25 cellular contexts compared by ENCODE assay signal in the genomic region with DNA sequence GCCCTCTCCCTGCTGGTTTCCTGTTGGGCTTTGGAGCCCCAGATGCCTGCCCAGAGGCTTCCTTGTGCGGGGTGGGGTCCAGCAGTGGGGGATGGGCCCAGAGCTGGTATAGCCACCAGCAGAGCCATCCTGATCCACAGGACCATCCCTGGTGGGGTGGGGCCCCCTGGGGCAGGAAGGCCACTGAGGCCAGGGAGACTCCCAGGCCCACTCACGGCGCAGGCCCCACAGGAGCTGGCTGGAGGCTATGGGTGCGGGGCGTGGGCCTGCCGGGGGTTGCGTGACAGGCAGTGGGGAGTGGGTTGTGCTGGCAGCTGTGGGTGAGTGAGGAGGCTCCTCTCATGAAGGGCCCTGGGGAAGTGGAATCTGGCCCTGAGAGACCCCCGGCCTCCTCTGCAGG. TPM values are rescaled to one million over a fixed set of nuclear protein-coding genes. Genes with fewer than 3 reads are reported as not detected.
DNase-seq lines count a peak whose midpoint lies in the region; ATAC-seq lines count a peak whose summit lies in the region.
"Had no signal": no experiment of that assay in that cellular context is flagged by ENCODE, and none has a peak within 500 bp of the region (broad histone marks: within the 10 kb centered on the region; RNA-seq: fewer than 3 reads in every experiment).

No MANE protein-coding gene starts in this region.

- H3K36me3 ChIP-seq in neuronal stem cell (replicated peaks in 1 of 2; ENCODE audit: control insufficient read depth in 2 of 2, insufficient read depth in 2 of 2, low read length in 2 of 2) (peaks cover 5 to 7% of the 10 kb centered on the region in 2 donors), aorta (ENCODE audit: control insufficient read depth in 1 of 2, insufficient read depth in 2 of 2, low read length in 1 of 2) (no peaks in the 10 kb centered on the region)
- H3K36me3 ChIP-seq: HAP-1, MG63 had no signal

- H3K9me3 Mint-ChIP-seq in stimulated activated naive CD8-positive, alpha-beta T cell treated with anti-CD3 and anti-CD28 coated beads, Interleukin-15, amount 100 ng/mL, for 72 hours = no peaks in the 10 kb centered on the region
- H3K9me3 Mint-ChIP-seq: CD4-positive, alpha-beta memory T cell; GM23338 had no signal

- H3K4me1 Mint-ChIP-seq in stimulated activated naive CD8-positive, alpha-beta T cell treated with anti-CD3 and anti-CD28 coated beads, Interleukin-15, amount 100 ng/mL, for 72 hours = peaks cover 12% of the 10 kb centered on the region

- no peak overlapping the region for H3K27ac ChIP-seq in neuronal stem cell (replicated peaks; ENCODE audit: low read length)
- H3K27ac ChIP-seq in aorta (ENCODE audit: low read depth in 1 of 2, low read length in 2 of 2) = no peak overlapping the region
- H3K27ac ChIP-seq: A549 had no signal

- no peak overlapping the region for H3K4me3 Mint-ChIP-seq in stimulated activated naive CD8-positive, alpha-beta T cell treated with anti-CD3 and anti-CD28 coated beads, Interleukin-15, amount 100 ng/mL, for 72 hours
- H3K4me3 Mint-ChIP-seq: GM23338 had no signal

- H3K4me1 ChIP-seq in neuronal stem cell (ENCODE audit: control insufficient read depth in 2 of 2, insufficient read depth in 1 of 2, low read depth in 1 of 2, low read length in 2 of 2) (peaks cover 0 to 5% of the 10 kb centered on the region in 2 donors), aorta (ENCODE audit: control insufficient read depth in 1 of 2, insufficient read depth in 2 of 2, low read length in 2 of 2) (no peaks in the 10 kb centered on the region)
- H3K4me1 ChIP-seq: HAP-1 had no signal

- no peak overlapping the region for H3K14ac ChIP-seq in neuronal stem cell (ENCODE audit: low read length)

- H3K9ac ChIP-seq in neuronal stem cell (ENCODE audit: low read depth, low read length, poor library complexity) = no peak overlapping the region

- no peak overlapping the region for H3K4me2 ChIP-seq in neuronal stem cell (ENCODE audit: insufficient read depth, low read length, poor library complexity, severe bottlenecking)
- H3K4me2 ChIP-seq: A549, GM23338 had no signal

- no peak for DNase-seq in stimulated activated naive CD8-positive, alpha-beta T cell treated with anti-CD3 and anti-CD28 coated beads, Interleukin-15, amount 100 ng/mL, for 72 hours
- no peak for DNase-seq in stimulated activated naive CD8-positive, alpha-beta T cell treated with anti-CD3 and anti-CD28 coated beads, Interleukin-15, Interleukin-2, amounts not matched to agents 100 U/mL and 50 U/mL, for 24 hours
- peak; percentile 47 for DNase-seq in left lobe of liver (ENCODE audit: low spot score)
- DNase-seq in neuronal stem cell (ENCODE audit: low spot score) = no peak
- peak in 1 of 2 donors; percentile 70 for DNase-seq in aorta
- no peak for DNase-seq in NCI-H748 (lab: John Stamatoyannopoulos, UW; ENCODE audit: unreplicated experiment)
- DNase-seq in effector CD4-positive, alpha-beta T cell = no peak
- DNase-seq: AML-193; C1 segment of cervical spinal cord; CD4-positive, alpha-beta memory T cell; COR-L47; DMS53; IMR-90; KG1; MG63; NCI-H2029; NCI-H446 treated with DMSO at 0.1 percent for 48 hours; NCI-H526; RPMI8226; SHP77 treated with DMSO at 0.1 percent for 48 hours had no signal

- H2AFZ ChIP-seq in neuronal stem cell (ENCODE audit: low read length) = no peak overlapping the region
- H2AFZ ChIP-seq: GM23338 had no signal

- no peak overlapping the region for H2AK5ac ChIP-seq in neuronal stem cell (ENCODE audit: low read depth, low read length)

- no peaks in the 10 kb centered on the region for H3K27me3 Mint-ChIP-seq in stimulated activated naive CD8-positive, alpha-beta T cell treated with anti-CD3 and anti-CD28 coated beads, Interleukin-15, amount 100 ng/mL, for 72 hours
- H3K27me3 Mint-ChIP-seq: CD4-positive, alpha-beta memory T cell had no signal

- H4K8ac ChIP-seq in neuronal stem cell (ENCODE audit: low read depth, low read length) = no peak overlapping the region

- no peak overlapping the region for H3K4ac ChIP-seq in neuronal stem cell (ENCODE audit: low read length)

- H2BK15ac ChIP-seq in neuronal stem cell (ENCODE audit: low read length) = no peak overlapping the region

- H3K27ac Mint-ChIP-seq in stimulated activated naive CD8-positive, alpha-beta T cell treated with anti-CD3 and anti-CD28 coated beads, Interleukin-15, amount 100 ng/mL, for 72 hours = no peak overlapping the region
- H3K27ac Mint-ChIP-seq: CD4-positive, alpha-beta memory T cell; GM23338 had no signal

- ATAC-seq in stimulated activated naive CD8-positive, alpha-beta T cell treated with anti-CD3 and anti-CD28 coated beads, Interleukin-15, amount 100 ng/mL, for 72 hours = peak; percentile 36
- ATAC-seq in stimulated activated naive CD8-positive, alpha-beta T cell treated with anti-CD3 and anti-CD28 coated beads, Interleukin-15, Interleukin-2, amounts not matched to agents 100 U/mL and 50 U/mL, for 24 hours = no peak
- ATAC-seq in left lobe of liver (no peak), aorta (ENCODE audit: low FRiP score) (peak; percentile 16), HG03521 (IDR thresholded peaks at IDR 0.05; ENCODE audit: unreplicated experiment) (no peak)
- ATAC-seq: GM12878, GM23338 had no signal

- no peak overlapping the region for H2BK12ac ChIP-seq in neuronal stem cell (ENCODE audit: low read length)

- H3K18ac ChIP-seq in neuronal stem cell (ENCODE audit: low read length) = peak overlapping the region; percentile 52

- H2BK5ac ChIP-seq in neuronal stem cell (ENCODE audit: low read length) = no peak overlapping the region

- intact Hi-C loops in aorta (cut with DNase I) = no loop called here

- H3K27me3 ChIP-seq in neuronal stem cell (ENCODE audit: control insufficient read depth in 3 of 3, insufficient read depth in 3 of 3, low read depth in 1 of 3, low read length in 3 of 3) (peaks cover 0 to 5% (median 0%) of the 10 kb centered on the region in 3 experiments), aorta (ENCODE audit: control insufficient read depth in 1 of 2, insufficient read depth in 2 of 2, low read length in 1 of 2) (no peaks in the 10 kb centered on the region)
- H3K27me3 ChIP-seq: MG63 had no signal

- WGBS in neuronal stem cell (ENCODE audit: extremely low coverage in 2 of 2, insufficient read length in 2 of 2, insufficient replicate concordance in 1 of 2), 2 donors = no CpG with 5 or more reads among the region's 8 CpGs
- 98% methylated on average over 7 to 8 of the region's 8 CpGs for WGBS in aorta, 2 donors

- H3K79me1 ChIP-seq in neuronal stem cell (ENCODE audit: low read depth, low read length) = peaks cover 6% of the 10 kb centered on the region

- H3K9me3 ChIP-seq in neuronal stem cell (replicated peaks in 1 of 2; ENCODE audit: control insufficient read depth in 2 of 2, insufficient read depth in 1 of 2, low read depth in 1 of 2, low read length in 2 of 2) = peaks cover 0 to 1% of the 10 kb centered on the region in 2 donors
- H3K9me3 ChIP-seq in aorta (ENCODE audit: control insufficient read depth, low read length) = no peaks in the 10 kb centered on the region
- H3K9me3 ChIP-seq: A549, HAP-1, MG63 had no signal

- no peak overlapping the region for H4K91ac ChIP-seq in neuronal stem cell (ENCODE audit: low read depth, low read length, poor library complexity)

- peak overlapping the region; percentile 17 for H3K23ac ChIP-seq in neuronal stem cell (ENCODE audit: low read depth, low read length, poor library complexity)

- H3K4me3 ChIP-seq in neuronal stem cell (ENCODE audit: low read length in 2 of 2) (no peak overlapping the region), aorta (ENCODE audit: low read length in 2 of 2) (no peak overlapping the region)
- H3K4me3 ChIP-seq: A549, GM12878, GM23338, HAP-1, MG63 had no signal

- H2BK120ac ChIP-seq in neuronal stem cell (ENCODE audit: low read depth, low read length) = no peak overlapping the region

RNA-seq across cellular contexts. Expression of gene LRRC3, which starts 5.7 kb away (rescaled TPM):
- total RNA-seq in left lobe of liver (22.0 TPM), aorta (1 to 10 TPM; 1.6 to 5.3 TPM)
- 4.0 TPM for polyA plus RNA-seq in neuronal stem cell (2013, experiment 1 of 2)
- polyA plus RNA-seq in neuronal stem cell (2013, experiment 2 of 2) = 3.9 TPM
- 1 to 10 TPM in 1 of 2 donors, under 1 TPM in 1; 0.63 to 1.5 TPM for polyA plus RNA-seq in aorta

Comparison
In these comparisons a context has a peak if more than half of its experiments do, and no peak if none do; other contexts are left out.
1. ATAC-seq: peak in stimulated activated naive CD8-positive, alpha-beta T cell treated with anti-CD3 and anti-CD28 coated beads, Interleukin-15, amount 100 ng/mL, for 72 hours (single experiment) and aorta (single experiment); none in stimulated activated naive CD8-positive, alpha-beta T cell treated with anti-CD3 and anti-CD28 coated beads, Interleukin-15, Interleukin-2, amounts not matched to agents 100 U/mL and 50 U/mL, for 24 hours (single experiment), left lobe of liver (single experiment) and HG03521 (single experiment).